Comparison of ENCODE assay signal across 24 cellular contexts in genomic region chr22:19772422-19772672, GRCh38. TPM values are rescaled to one million over a fixed set of nuclear protein-coding genes. Genes with fewer than 3 reads are reported as not detected.
"Had no signal": no experiment of that assay in that cellular context is flagged by ENCODE, and none has a peak within 500 bp of the region (broad histone marks: within the 10 kb centered on the region; RNA-seq: fewer than 3 reads in every experiment).

No MANE protein-coding gene starts in this region.

- H3K4me2 ChIP-seq: neural progenitor cell had no signal

- ATAC-seq: esophagus mucosa; gastrocnemius medialis; natural killer cell treated with Interleukin-12 subunit alpha and Interleukin-12 subunit beta and Interleukin-15 and Interleukin-18, amount 100 ng/mL, for 72 hours; stimulated activated naive CD8-positive, alpha-beta T cell treated with anti-CD3 and anti-CD28 coated beads, Interleukin-15, Interleukin-2, amounts not matched to agents 100 U/mL and 50 U/mL, for 24 hours had no signal

- H3K9me3 Mint-ChIP-seq: immature natural killer cell; natural killer cell treated with Interleukin-12 subunit alpha and Interleukin-12 subunit beta and Interleukin-15 and Interleukin-18, amount 100 ng/mL, for 72 hours had no signal

- H3K36me3 ChIP-seq: gastrocnemius medialis, left ventricle myocardium inferior, neural progenitor cell, ovary, tibial artery, upper lobe of left lung, uterus had no signal

- DNase-seq: cortex of kidney; dorsolateral prefrontal cortex; effector CD8-positive, alpha-beta T cell; gastrocnemius medialis; glutamatergic neuron; immature natural killer cell; left ventricle myocardium inferior; mesenchymal stem cell; midbrain; small intestine; stimulated activated CD4-positive, alpha-beta T cell treated with anti-CD3 and anti-CD28 coated beads, Interleukin-12 subunit alpha, Interleukin-12 subunit beta, amount 100 ng/mL, for 4 hours; stimulated activated naive CD8-positive, alpha-beta T cell treated with anti-CD3 and anti-CD28 coated beads, Interleukin-15, Interleukin-2, amounts not matched to agents 100 U/mL and 50 U/mL, for 24 hours; tibial artery; uterus had no signal

- H3K4me1 ChIP-seq: neural progenitor cell, uterus had no signal

- H3K27ac Mint-ChIP-seq: immature natural killer cell; natural killer cell treated with Interleukin-12 subunit alpha and Interleukin-12 subunit beta and Interleukin-15 and Interleukin-18, amount 100 ng/mL, for 72 hours; progenitor cell of endocrine pancreas had no signal

- H3K27ac ChIP-seq: dorsolateral prefrontal cortex, gastrocnemius medialis, left ventricle myocardium inferior, neural progenitor cell, ovary, tibial artery, upper lobe of left lung, uterus had no signal

- H3K27me3 ChIP-seq: ovary had no signal

- H3K4me3 Mint-ChIP-seq: immature natural killer cell; natural killer cell treated with Interleukin-12 subunit alpha and Interleukin-12 subunit beta and Interleukin-15 and Interleukin-18, amount 100 ng/mL, for 72 hours; neural progenitor cell had no signal

- H3K36me3 Mint-ChIP-seq: immature natural killer cell; natural killer cell treated with Interleukin-12 subunit alpha and Interleukin-12 subunit beta and Interleukin-15 and Interleukin-18, amount 100 ng/mL, for 72 hours; neural progenitor cell had no signal

- H3K4me3 ChIP-seq: dorsolateral prefrontal cortex, gastrocnemius medialis, left ventricle myocardium inferior, lung, neural progenitor cell, ovary, tibial artery, upper lobe of left lung, uterus had no signal

- H3K9ac ChIP-seq: neural progenitor cell had no signal

- H3K9me3 ChIP-seq: gastrocnemius medialis, left ventricle myocardium inferior, ovary, tibial artery, upper lobe of left lung, uterus had no signal

RNA-seq across cellular contexts. Expression of gene TBX1, which starts 11.8 kb away (rescaled TPM):
- total RNA-seq: fibroblast of lung, temporal lobe had no signal
- polyA plus RNA-seq: fibroblast of lung had no signal

RNA-seq across cellular contexts. Expression of gene GP1BB, which starts 49.0 kb away (rescaled TPM):
- total RNA-seq: left cardiac atrium; left ventricle myocardium inferior; natural killer cell treated with Interleukin-12 subunit alpha and Interleukin-12 subunit beta and Interleukin-15 and Interleukin-18, amount 100 ng/mL, for 72 hours had no signal

RNA-seq across cellular contexts. Expression of gene SEPTIN5, which starts 58.0 kb away (rescaled TPM):
- total RNA-seq: natural killer cell treated with Interleukin-12 subunit alpha and Interleukin-12 subunit beta and Interleukin-15 and Interleukin-18, amount 100 ng/mL, for 72 hours had no signal
